In the genomic region with DNA sequence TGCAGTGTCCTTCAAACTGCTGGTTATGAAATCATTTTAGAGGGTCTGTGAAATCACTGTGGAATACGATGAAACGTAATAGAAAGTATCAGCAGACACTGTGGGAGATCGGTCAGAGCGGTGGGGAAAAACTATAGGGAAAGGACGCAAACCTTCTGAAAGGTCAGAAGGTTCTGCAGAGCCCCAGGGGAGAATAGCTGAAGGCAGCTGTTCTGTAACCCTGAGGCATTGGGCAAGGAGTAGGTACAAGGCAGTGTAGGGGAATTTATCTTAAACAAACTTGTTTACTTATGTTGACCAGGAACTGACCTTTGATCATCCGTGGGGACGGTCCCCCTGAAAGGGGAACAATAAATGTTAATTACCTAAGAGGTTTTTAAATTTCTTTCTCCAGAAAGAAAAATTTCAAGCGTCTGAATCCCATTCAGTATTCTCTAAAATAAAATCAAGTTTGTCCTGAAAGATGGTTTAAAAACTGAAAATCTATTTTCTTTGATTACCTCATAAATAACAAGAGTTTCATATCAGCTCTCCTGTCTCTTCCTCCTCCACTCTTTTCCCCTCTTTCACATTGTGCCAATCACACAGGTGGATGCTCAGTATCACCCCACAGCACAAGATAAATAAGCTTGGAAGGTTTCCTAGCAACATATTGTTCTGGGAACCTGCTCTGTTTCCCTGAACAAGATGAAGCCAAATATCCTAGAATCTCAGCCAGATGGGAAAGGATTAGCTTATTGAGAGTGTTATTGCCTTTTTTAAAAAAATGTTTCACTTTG, we compare ENCODE assay signal across 8 cellular contexts. TPM values are rescaled to one million over a fixed set of nuclear protein-coding genes. Genes with fewer than 3 reads are reported as not detected.
DNase-seq lines count a peak whose midpoint lies in the region; ATAC-seq and TF ChIP-seq lines count a peak whose summit lies in the region.

No MANE protein-coding gene starts in this region.

- H3K27me3 Mint-ChIP-seq in Caco-2 (ENCODE audit: insufficient read depth, unreplicated experiment) (no peaks in the 10 kb centered on the region), GM23338 (ENCODE audit: insufficient read depth, low read depth, poor library complexity) (no peaks in the 10 kb centered on the region), endodermal cell (ENCODE audit: insufficient read depth) (no peaks in the 10 kb centered on the region)

- DNase-seq in Caco-2 (peak; percentile 69 to 76), GM23338 (ENCODE audit: low spot score) (peak; percentile 46), NCI-H2081 (lab: John Stamatoyannopoulos, UW) (peak; percentile 86 to 95), endodermal cell (no peak), AG20443 (ENCODE audit: low spot score) (no peak), tibial artery (no peak)
- DNase-seq in stimulated activated CD4-positive, alpha-beta T cell treated with anti-CD3 and anti-CD28 coated beads, Interleukin-12 subunit alpha, Interleukin-12 subunit beta, amount 100 ng/mL, for 4 hours: no peak

- H3K27ac Mint-ChIP-seq in Caco-2 (ENCODE audit: unreplicated experiment): peak overlapping the region; percentile 0
- no peak overlapping the region for H3K27ac Mint-ChIP-seq in GM23338
- no peak overlapping the region for H3K27ac Mint-ChIP-seq in endodermal cell

- H3K27me3 ChIP-seq in Caco-2 (replicated peaks; ENCODE audit: control insufficient read depth, insufficient read depth, low read length): no peaks in the 10 kb centered on the region
- H3K27me3 ChIP-seq in GM23338 (ENCODE audit: insufficient read depth): no peaks in the 10 kb centered on the region
- no peaks in the 10 kb centered on the region for H3K27me3 ChIP-seq in endodermal cell (ENCODE audit: control insufficient read depth, insufficient read depth, low read length, poor library complexity, severe bottlenecking)
- no peaks in the 10 kb centered on the region for H3K27me3 ChIP-seq in tibial artery

- H3K4me3 Mint-ChIP-seq in Caco-2 (ENCODE audit: unreplicated experiment) (peak overlapping the region; percentile 41), GM23338 (no peak overlapping the region), endodermal cell (no peak overlapping the region)

- H3K4me3 ChIP-seq in Caco-2 (ENCODE audit: low read depth, low read length): peak overlapping the region; percentile 13; the same call in 1 of the 2 replicates
- no peak overlapping the region for H3K4me3 ChIP-seq in GM23338
- no peak overlapping the region for H3K4me3 ChIP-seq in endodermal cell (ENCODE audit: low read length)
- H3K4me3 ChIP-seq in tibial artery: no peak overlapping the region

- no peaks in the 10 kb centered on the region for H3F3A ChIP-seq in GM23338 (replicated peaks; ENCODE audit: low read depth)

- H3K4me1 ChIP-seq in Caco-2: peaks cover 26% of the 10 kb centered on the region
- no peaks in the 10 kb centered on the region; the same call in 1 of the 2 replicates for H3K4me1 ChIP-seq in GM23338 (ENCODE audit: insufficient read depth)
- peaks cover 9% of the 10 kb centered on the region for H3K4me1 ChIP-seq in endodermal cell (ENCODE audit: control insufficient read depth, insufficient read depth, low read length)
- H3K4me1 ChIP-seq in tibial artery: peaks cover 0 to 19% (median 10%) of the 10 kb centered on the region in 4 donors

- no peaks in the 10 kb centered on the region for H3K36me3 Mint-ChIP-seq in Caco-2 (ENCODE audit: insufficient read depth, unreplicated experiment)
- peaks cover 18% of the 10 kb centered on the region for H3K36me3 Mint-ChIP-seq in GM23338 (ENCODE audit: low read depth)
- H3K36me3 Mint-ChIP-seq in endodermal cell (ENCODE audit: low read depth): no peaks in the 10 kb centered on the region

- no peak overlapping the region for H2AFZ ChIP-seq in GM23338

- intact Hi-C loops in Caco-2 (cut with micrococcal nuclease; ENCODE audit: unreplicated experiment) (loop anchor here (1.0 to 5.0 kb wide), 3 partner anchors 11 to 45 kb away; partner anchors contain the start of gene CACYBP), tibial artery (cut with DNase I; ENCODE audit: low total_unique reads) (no loop called here)

- peak; percentile 63 for ATAC-seq in GM23338
- no peak for ATAC-seq in HG03469 (IDR thresholded peaks at IDR 0.05; ENCODE audit: unreplicated experiment)

- H3K9me3 Mint-ChIP-seq in Caco-2 (ENCODE audit: unreplicated experiment): no peaks in the 10 kb centered on the region
- H3K9me3 Mint-ChIP-seq in GM23338: no peaks in the 10 kb centered on the region
- H3K9me3 Mint-ChIP-seq in endodermal cell: no peaks in the 10 kb centered on the region

- H3K36me3 ChIP-seq in Caco-2 (ENCODE audit: control insufficient read depth, insufficient read depth, low read length) (no peaks in the 10 kb centered on the region), GM23338 (ENCODE audit: insufficient read depth) (peaks cover 10% of the 10 kb centered on the region; the same call in 1 of the 2 replicates), endodermal cell (ENCODE audit: control insufficient read depth, insufficient read depth, low read length) (no peaks in the 10 kb centered on the region), tibial artery (no peaks in the 10 kb centered on the region)

- CTCF ChIA-PET in Caco-2 (lab: Charles Lee): interaction anchor here (0.7 kb wide), 1 partner anchor 13 kb away, joined by 4 read pairs; no protein-coding TSS in a partner anchor

- H3K9me3 ChIP-seq in Caco-2 (no peaks in the 10 kb centered on the region), endodermal cell (ENCODE audit: control insufficient read depth, low read length) (no peaks in the 10 kb centered on the region), tibial artery (no peaks in the 10 kb centered on the region)

- TF ChIP-seq CTCF in Caco-2 (IDR thresholded peaks at IDR 0.05; ENCODE audit: insufficient read depth in 1 of 2, low read depth in 1 of 2, low read length in 1 of 2, severe bottlenecking in 1 of 2, unreplicated experiment in 1 of 2): no peak
- TF ChIP-seq CTCF in GM23338 (conservative IDR thresholded peaks at IDR 0.05; ENCODE audit: low read depth in 2 of 2): no peak
- TF ChIP-seq CTCF in endodermal cell (conservative IDR thresholded peaks at IDR 0.05): no peak
- no peak for TF ChIP-seq CTCF in tibial artery (IDR thresholded peaks at IDR 0.05)

- peak overlapping the region; percentile 14 for H3K9ac ChIP-seq in endodermal cell (ENCODE audit: extremely low read depth, low read length, poor library complexity, severe bottlenecking)

- no peaks in the 10 kb centered on the region for H3K9me2 ChIP-seq in GM23338 (ENCODE audit: insufficient read depth)

- peaks cover 15% of the 10 kb centered on the region for H3K4me1 Mint-ChIP-seq in Caco-2 (ENCODE audit: low read depth, unreplicated experiment)
- peaks cover 10% of the 10 kb centered on the region; the same call in 2 of the 3 replicates for H3K4me1 Mint-ChIP-seq in GM23338
- H3K4me1 Mint-ChIP-seq in endodermal cell: peaks cover 23% of the 10 kb centered on the region

- no TSS peak for BruUV-seq in Caco-2 (replicated peaks; lab: Mats Ljungman, UMichigan)

- H4K20me1 ChIP-seq in GM23338 (replicated peaks; ENCODE audit: insufficient read depth): peaks cover 53% of the 10 kb centered on the region

- H3K27ac ChIP-seq in GM23338 (ENCODE audit: low read depth) (peak overlapping the region; percentile 45; the same call in 1 of the 2 replicates), endodermal cell (ENCODE audit: low read depth, low read length) (no peak overlapping the region), tibial artery (no peak overlapping the region)

- 63 to 72% methylated on average over 5 to 8 of the region's 8 CpGs for WGBS in endodermal cell (ENCODE audit: insufficient coverage in 1 of 2, insufficient read length in 1 of 2), 2 experiments

- peaks cover 76% of the 10 kb centered on the region for H3K79me2 ChIP-seq in GM23338 (replicated peaks; ENCODE audit: insufficient read depth)

- H3K4me2 ChIP-seq in GM23338: no peak overlapping the region; the same call in 1 of the 2 replicates

- POLR2A ChIA-PET in Caco-2 (lab: Charles Lee): interaction anchor here (0.6 kb wide), 1 partner anchor 45 kb away, joined by 3 read pairs; no protein-coding TSS in a partner anchor

TF ChIP-seq in GM23338, 12 proteins besides CTCF, POLR2A, EP300 and RAD21 (continues in another document):
- TF ChIP-seq STAT1 (IDR thresholded peaks at IDR 0.05; ENCODE audit: unreplicated experiment) (no peak), JUNB (IDR thresholded peaks at IDR 0.05; ENCODE audit: unreplicated experiment) (no peak), ZNF114 (CRISPR knock-in tag; IDR thresholded peaks at IDR 0.05) (no peak)
- TF ChIP-seq, protein P1, sequence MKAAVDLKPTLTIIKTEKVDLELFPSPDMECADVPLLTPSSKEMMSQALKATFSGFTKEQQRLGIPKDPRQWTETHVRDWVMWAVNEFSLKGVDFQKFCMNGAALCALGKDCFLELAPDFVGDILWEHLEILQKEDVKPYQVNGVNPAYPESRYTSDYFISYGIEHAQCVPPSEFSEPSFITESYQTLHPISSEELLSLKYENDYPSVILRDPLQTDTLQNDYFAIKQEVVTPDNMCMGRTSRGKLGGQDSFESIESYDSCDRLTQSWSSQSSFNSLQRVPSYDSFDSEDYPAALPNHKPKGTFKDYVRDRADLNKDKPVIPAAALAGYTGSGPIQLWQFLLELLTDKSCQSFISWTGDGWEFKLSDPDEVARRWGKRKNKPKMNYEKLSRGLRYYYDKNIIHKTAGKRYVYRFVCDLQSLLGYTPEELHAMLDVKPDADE (IDR thresholded peaks at IDR 0.05): no peak

RNA-seq across cellular contexts. Expression of gene CACYBP, which starts 45.9 kb away (rescaled TPM):
- 183 and 207 TPM in 2 replicates for total RNA-seq in Caco-2 (2022)
- 186 and 209 TPM in 2 replicates for total RNA-seq in GM23338 (2014; rRNA removed; shearing (Covaris generic))
- polyA plus RNA-seq in GM23338 (2016; fragmentation: Nextera tagmentation; extraction: Ambion mirVana): 331 and 453 TPM in 2 replicates
- 100 to 1,000 TPM; 170 to 182 TPM for total RNA-seq in endodermal cell
- 106 TPM for polyA plus RNA-seq in endodermal cell (2013, experiment 1 of 2)
- 112 TPM for polyA plus RNA-seq in endodermal cell (2013, experiment 2 of 2)

Comparison
In these comparisons a context has a peak if more than half of its experiments do, and no peak if none do; other contexts are left out.
1. DNase-seq: peak in Caco-2 (2 of 2), GM23338 (single experiment) and NCI-H2081 (2 of 2); none in endodermal cell (single experiment), AG20443 (single experiment), tibial artery (0 of 2) and stimulated activated CD4-positive, alpha-beta T cell treated with anti-CD3 and anti-CD28 coated beads, Interleukin-12 subunit alpha, Interleukin-12 subunit beta, amount 100 ng/mL, for 4 hours (single experiment).